Comparison of ENCODE assay signal across 26 cellular contexts in the genomic region with DNA sequence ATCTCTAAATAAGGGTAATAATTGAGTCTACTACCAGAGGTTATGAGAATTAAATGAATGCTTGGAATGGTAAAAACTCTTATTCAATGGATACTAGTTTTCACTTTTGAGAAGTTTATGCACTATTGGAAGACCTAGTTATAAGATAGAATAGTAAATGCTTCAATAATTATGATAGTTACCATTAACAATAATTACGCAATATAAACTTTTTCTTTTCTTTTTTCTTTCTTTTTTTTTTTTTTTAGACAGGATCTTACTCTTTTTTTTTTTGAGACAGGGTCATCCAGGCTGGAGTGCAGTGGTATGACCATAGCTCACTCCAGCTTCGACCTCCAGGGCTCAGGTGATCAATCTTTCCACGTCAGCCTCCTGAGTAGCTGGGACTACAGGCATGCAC. TPM values are rescaled to one million over a fixed set of nuclear protein-coding genes. Genes with fewer than 3 reads are reported as not detected.
"Had no signal": no experiment of that assay in that cellular context is flagged by ENCODE, and none has a peak within 500 bp of the region (broad histone marks: within the 10 kb centered on the region; RNA-seq: fewer than 3 reads in every experiment).

No MANE protein-coding gene starts in this region.

- H3K27ac ChIP-seq: HL-60, PC-9, SJCRH30 had no signal

- H3K4me2 ChIP-seq: PC-9 had no signal

- H3K4me3 ChIP-seq: K562, PC-9, Peyer's patch, SJCRH30 had no signal

- H3K4me1 ChIP-seq: SJCRH30 had no signal

- DNase-seq: NCI-H1092, NCI-H1105 treated with DMSO at 0.1 percent for 48 hours, NCI-H1417 treated with DMSO at 0.1 percent for 48 hours, NCI-H146, NCI-H1694 treated with DMSO at 0.1 percent for 48 hours, NCI-H1930, NCI-H2081, NCI-H2107, NCI-H2227 treated with DMSO at 0.1 percent for 48 hours, NCI-H510A, NCI-H524 treated with DMSO at 0.1 percent for 48 hours, NCI-H774, OCI-M1, PC-9, Peyer's patch, SHP77 treated with DMSO at 0.1 percent for 48 hours, SJCRH30 had no signal

- H2AFZ ChIP-seq: PC-9 had no signal

- H3K36me3 ChIP-seq: SJCRH30 had no signal

- FAIRE-seq: K562 had no signal

- ATAC-seq: K562, Right ventricle myocardium inferior, SK-N-SH treated with all-trans-retinoic acid at 6 μM for 48 hours had no signal

- H3K27me3 ChIP-seq: Peyer's patch, SJCRH30 had no signal

- H3K9me3 ChIP-seq: Peyer's patch, SJCRH30 had no signal

RNA-seq across cellular contexts. Expression of gene ALDOB, which starts 6.7 kb away (rescaled TPM):
- total RNA-seq: LHCN-M2; MCF 10A; PC-9; RPMI7951; SJCRH30; T-helper 1 cell treated with Interleukin-12 subunit alpha and Interleukin-12 subunit beta and Interleukin-4 antibody, amounts not matched to agents 30 ng/mL and 1 ng/mL, for 36 hours had no signal
- polyA plus RNA-seq: K562 had no signal

RNA-seq across cellular contexts. Expression of gene BAAT, which starts 44.1 kb away (rescaled TPM):
- total RNA-seq: PC-9, Right ventricle myocardium inferior, RPMI7951 had no signal
- polyA plus RNA-seq: IgD-negative memory B cell had no signal
